In the genomic region with DNA sequence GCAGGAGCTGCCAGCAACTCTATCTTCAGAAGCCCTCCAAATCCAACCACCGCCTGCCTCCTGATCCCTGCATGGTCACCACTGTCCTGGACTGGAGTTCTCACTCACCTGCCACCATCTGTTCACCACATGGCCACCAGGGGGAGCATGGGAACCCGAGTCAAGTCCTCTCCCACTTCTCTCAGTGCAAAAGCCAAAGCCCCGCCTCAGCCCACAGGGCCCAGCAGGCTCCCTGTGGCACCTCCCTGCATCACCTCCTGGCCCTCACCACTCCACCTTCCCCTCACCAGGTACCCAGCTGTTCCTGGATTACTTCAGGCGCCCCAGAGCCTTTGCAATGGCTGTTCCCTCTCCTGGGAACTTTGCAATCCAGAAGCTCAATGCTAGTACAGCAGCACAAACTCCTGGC, we compare ENCODE assay signal across 8 cellular contexts. TPM values are rescaled to one million over a fixed set of nuclear protein-coding genes. Genes with fewer than 3 reads are reported as not detected.
DNase-seq lines count a peak whose midpoint lies in the region; ATAC-seq, FAIRE-seq and TF ChIP-seq lines count a peak whose summit lies in the region.

No MANE protein-coding gene starts in this region.

- no peak for FAIRE-seq in H54 (lab: Jason Lieb, UNC)

- H3K4me1 Mint-ChIP-seq in activated CD4-positive, alpha-beta T cell treated with anti-CD3 and anti-CD28 coated beads, Interleukin-2, amount 10 ng/mL, durations not matched to agents 7 days and 5 days, result peaks cover 30% of the 10 kb centered on the region

- H3K27ac Mint-ChIP-seq in activated CD4-positive, alpha-beta T cell treated with anti-CD3 and anti-CD28 coated beads, Interleukin-2, amount 10 ng/mL, durations not matched to agents 7 days and 5 days, result no peak overlapping the region

- WGBS in lung, 2 donors, result 31 to 36% methylated on average over 4 of the region's 4 CpGs

- H3K27ac ChIP-seq in coronary artery (no peak overlapping the region), lung (ENCODE audit: low read depth in 1 of 2, low read length in 1 of 2) (no peak overlapping the region)

- TF ChIP-seq POLR2A in H54 (IDR thresholded peaks at IDR 0.05; ENCODE audit: low read depth, low read length), result no peak

- no peaks in the 10 kb centered on the region for H3K9me3 Mint-ChIP-seq in activated CD4-positive, alpha-beta T cell treated with anti-CD3 and anti-CD28 coated beads, Interleukin-2, amount 10 ng/mL, durations not matched to agents 7 days and 5 days

- DNase-seq in AML-193 (lab: John Stamatoyannopoulos, UW) (peak; percentile 46 to 57), H54 (ENCODE audit: insufficient read length, low spot score) (peak; percentile 83), NCI-H69 (lab: John Stamatoyannopoulos, UW) (peak; percentile 82), coronary artery (ENCODE audit: low spot score) (no peak), lung (ENCODE audit: low spot score) (peak; percentile 88)
- DNase-seq in activated CD4-positive, alpha-beta T cell treated with anti-CD3 and anti-CD28 coated beads, Interleukin-2, amount 10 ng/mL, durations not matched to agents 7 days and 5 days, result peak; percentile 91
- DNase-seq in stimulated activated CD8-positive, alpha-beta memory T cell treated with anti-CD3 and anti-CD28 coated beads, Interleukin-15, amount 100 ng/mL, for 4 hours (ENCODE audit: low read depth in 2 of 2), result peak; percentile 57 to 76

- peak; percentile 58 for ATAC-seq in lung (ENCODE audit: insufficient read depth, low FRiP score)
- no peak for ATAC-seq in HG02678 (IDR thresholded peaks at IDR 0.05; ENCODE audit: unreplicated experiment)

- H3K27me3 Mint-ChIP-seq in activated CD4-positive, alpha-beta T cell treated with anti-CD3 and anti-CD28 coated beads, Interleukin-2, amount 10 ng/mL, durations not matched to agents 7 days and 5 days, result no peaks in the 10 kb centered on the region

- H3K36me3 Mint-ChIP-seq in activated CD4-positive, alpha-beta T cell treated with anti-CD3 and anti-CD28 coated beads, Interleukin-2, amount 10 ng/mL, durations not matched to agents 7 days and 5 days (ENCODE audit: low read depth), result peaks cover 38% of the 10 kb centered on the region

- peaks cover 12 to 53% of the 10 kb centered on the region in 2 donors for H3K36me3 ChIP-seq in lung (ENCODE audit: control insufficient read depth in 2 of 2, insufficient read depth in 2 of 2, low read length in 2 of 2)

- POLR2A ChIA-PET in activated CD4-positive, alpha-beta T cell treated with anti-CD3 and anti-CD28 coated beads, Interleukin-2, amount 10 ng/mL, durations not matched to agents 7 days and 5 days (lab: Charles Lee), result no interaction called here

- CTCF ChIA-PET in activated CD4-positive, alpha-beta T cell treated with anti-CD3 and anti-CD28 coated beads, Interleukin-2, amount 10 ng/mL, durations not matched to agents 7 days and 5 days (lab: Charles Lee), result interaction anchor here (0.7 to 2.2 kb wide), 10 partner anchors 10 to 289 kb away, joined by 3 to 7 read pairs (median 4); a partner anchor contains a TSS

- TF ChIP-seq CTCF in coronary artery (IDR thresholded peaks at IDR 0.05), result peak; percentile 60
- peak; percentile 15 for TF ChIP-seq CTCF in lung (IDR thresholded peaks at IDR 0.05; ENCODE audit: control extremely low read depth, extremely low read depth)

- H3K4me3 Mint-ChIP-seq in activated CD4-positive, alpha-beta T cell treated with anti-CD3 and anti-CD28 coated beads, Interleukin-2, amount 10 ng/mL, durations not matched to agents 7 days and 5 days, result no peak overlapping the region

- H3K9me3 ChIP-seq in lung (ENCODE audit: control insufficient read depth in 2 of 2, insufficient read depth in 1 of 2, low read length in 1 of 2), result no peaks in the 10 kb centered on the region

- H3K4me3 ChIP-seq in coronary artery, result no peak overlapping the region
- no peak overlapping the region for H3K4me3 ChIP-seq in lung

- H3K27me3 ChIP-seq in lung (ENCODE audit: control insufficient read depth, insufficient read depth), result no peaks in the 10 kb centered on the region

- no peaks in the 10 kb centered on the region for H3K4me1 ChIP-seq in lung (ENCODE audit: control insufficient read depth in 2 of 2, insufficient read depth in 2 of 2, low read length in 2 of 2)

RNA-seq across cellular contexts. Expression of a gene that starts 5.3 kb away (rescaled TPM):
- 100 to 1,000 TPM in 1 of 2 experiments, 10 to 100 TPM in 1; 89.9 to 102 TPM for total RNA-seq in activated CD4-positive, alpha-beta T cell treated with anti-CD3 and anti-CD28 coated beads, Interleukin-2, amount 10 ng/mL, durations not matched to agents 7 days and 5 days
- 10 to 100 TPM; 65.0 to 78.8 TPM for total RNA-seq in lung
- 10 to 100 TPM; 70.7 to 80.8 TPM for polyA plus RNA-seq in lung

RNA-seq across cellular contexts. Expression of a gene that starts 9.8 kb away (rescaled TPM):
- 10 to 100 TPM; 14.4 to 19.6 TPM for total RNA-seq in activated CD4-positive, alpha-beta T cell treated with anti-CD3 and anti-CD28 coated beads, Interleukin-2, amount 10 ng/mL, durations not matched to agents 7 days and 5 days
- 10 to 100 TPM in 1 of 2 donors, 1 to 10 TPM in 1; 7.9 to 11.9 TPM for total RNA-seq in lung
- 10 to 100 TPM; 11.8 to 15.8 TPM for polyA plus RNA-seq in lung

RNA-seq across cellular contexts. Expression of a gene that starts 9.8 kb away (rescaled TPM):
- total RNA-seq in activated CD4-positive, alpha-beta T cell treated with anti-CD3 and anti-CD28 coated beads, Interleukin-2, amount 10 ng/mL, durations not matched to agents 7 days and 5 days, result 100 to 1,000 TPM; 130 to 143 TPM
- total RNA-seq in lung, result 100 to 1,000 TPM in 1 of 2 donors, 10 to 100 TPM in 1; 38.7 to 160 TPM
- polyA plus RNA-seq in lung, result 100 to 1,000 TPM in 1 of 2 donors, 10 to 100 TPM in 1; 93.2 to 118 TPM

RNA-seq across cellular contexts. Expression of a gene that starts 11.4 kb away (rescaled TPM):
- total RNA-seq in activated CD4-positive, alpha-beta T cell treated with anti-CD3 and anti-CD28 coated beads, Interleukin-2, amount 10 ng/mL, durations not matched to agents 7 days and 5 days, result not detected
- total RNA-seq in lung, result not detected
- polyA plus RNA-seq in lung, result not detected

RNA-seq across cellular contexts. Expression of a gene that starts 20.0 kb away (rescaled TPM):
- 1 to 10 TPM; 5.3 to 5.9 TPM for total RNA-seq in activated CD4-positive, alpha-beta T cell treated with anti-CD3 and anti-CD28 coated beads, Interleukin-2, amount 10 ng/mL, durations not matched to agents 7 days and 5 days
- total RNA-seq in lung, result 10 to 100 TPM; 10.7 to 17.1 TPM
- 10 to 100 TPM in 1 of 2 donors, 1 to 10 TPM in 1; 6.8 to 13.0 TPM for polyA plus RNA-seq in lung
